ENCODE assay signal across 2 cellular contexts in genomic region chr22:44714703-44715350, GRCh38.
TF ChIP-seq lines count a peak whose summit lies in the region.

No MANE protein-coding gene starts in this region.

TF ChIP-seq in IMR-90, 13 proteins besides CTCF, POLR2A, EP300 and RAD21:
- TF ChIP-seq SMC3 (IDR thresholded peaks at IDR 0.05; ENCODE audit: low read depth, low read length) (no peak), BHLHE40 (IDR thresholded peaks at IDR 0.05; ENCODE audit: low read depth, low read length) (no peak), RFX5 (IDR thresholded peaks at IDR 0.05; ENCODE audit: low read depth, low read length) (no peak), USF2 (IDR thresholded peaks at IDR 0.05; ENCODE audit: low read depth, low read length) (no peak), FOS (IDR thresholded peaks at IDR 0.05; ENCODE audit: low read depth, low read length) (no peak), MAZ (IDR thresholded peaks at IDR 0.05; ENCODE audit: borderline replicate concordance, low read depth, low read length) (no peak), MAFK (IDR thresholded peaks at IDR 0.05; ENCODE audit: low read depth, low read length) (no peak), NFE2L2 (IDR thresholded peaks at IDR 0.05; ENCODE audit: low read depth, low read length) (no peak)
- TF ChIP-seq, protein P1, sequence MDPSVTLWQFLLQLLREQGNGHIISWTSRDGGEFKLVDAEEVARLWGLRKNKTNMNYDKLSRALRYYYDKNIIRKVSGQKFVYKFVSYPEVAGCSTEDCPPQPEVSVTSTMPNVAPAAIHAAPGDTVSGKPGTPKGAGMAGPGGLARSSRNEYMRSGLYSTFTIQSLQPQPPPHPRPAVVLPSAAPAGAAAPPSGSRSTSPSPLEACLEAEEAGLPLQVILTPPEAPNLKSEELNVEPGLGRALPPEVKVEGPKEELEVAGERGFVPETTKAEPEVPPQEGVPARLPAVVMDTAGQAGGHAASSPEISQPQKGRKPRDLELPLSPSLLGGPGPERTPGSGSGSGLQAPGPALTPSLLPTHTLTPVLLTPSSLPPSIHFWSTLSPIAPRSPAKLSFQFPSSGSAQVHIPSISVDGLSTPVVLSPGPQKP (IDR thresholded peaks at IDR 0.05; ENCODE audit: borderline replicate concordance, low read depth, low read length), result no peak

TF ChIP-seq in endothelial cell of umbilical vein, 7 proteins besides CTCF, POLR2A, EP300 and RAD21:
- TF ChIP-seq GATA2 (IDR thresholded peaks at IDR 0.05; ENCODE audit: insufficient read depth, insufficient read length, low read depth, low read length) (no peak), MYC (IDR thresholded peaks at IDR 0.05; ENCODE audit: low read depth, low read length) (no peak), POLR2AphosphoS5 (IDR thresholded peaks at IDR 0.05; ENCODE audit: insufficient read depth, low read depth, low read length) (no peak), EZH2 (IDR thresholded peaks at IDR 0.05; ENCODE audit: borderline replicate concordance, low read depth, low read length, severe bottlenecking) (no peak), JUN (IDR thresholded peaks at IDR 0.05; ENCODE audit: borderline replicate concordance, insufficient read depth, insufficient read length, low read depth) (no peak), FOS (IDR thresholded peaks at IDR 0.05; ENCODE audit: borderline replicate concordance, insufficient read depth, low read length) (no peak)
- TF ChIP-seq, protein P2, sequence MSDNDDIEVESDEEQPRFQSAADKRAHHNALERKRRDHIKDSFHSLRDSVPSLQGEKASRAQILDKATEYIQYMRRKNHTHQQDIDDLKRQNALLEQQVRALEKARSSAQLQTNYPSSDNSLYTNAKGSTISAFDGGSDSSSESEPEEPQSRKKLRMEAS (IDR thresholded peaks at IDR 0.05; ENCODE audit: insufficient read depth, insufficient read length), result no peak
